In the genomic region with DNA sequence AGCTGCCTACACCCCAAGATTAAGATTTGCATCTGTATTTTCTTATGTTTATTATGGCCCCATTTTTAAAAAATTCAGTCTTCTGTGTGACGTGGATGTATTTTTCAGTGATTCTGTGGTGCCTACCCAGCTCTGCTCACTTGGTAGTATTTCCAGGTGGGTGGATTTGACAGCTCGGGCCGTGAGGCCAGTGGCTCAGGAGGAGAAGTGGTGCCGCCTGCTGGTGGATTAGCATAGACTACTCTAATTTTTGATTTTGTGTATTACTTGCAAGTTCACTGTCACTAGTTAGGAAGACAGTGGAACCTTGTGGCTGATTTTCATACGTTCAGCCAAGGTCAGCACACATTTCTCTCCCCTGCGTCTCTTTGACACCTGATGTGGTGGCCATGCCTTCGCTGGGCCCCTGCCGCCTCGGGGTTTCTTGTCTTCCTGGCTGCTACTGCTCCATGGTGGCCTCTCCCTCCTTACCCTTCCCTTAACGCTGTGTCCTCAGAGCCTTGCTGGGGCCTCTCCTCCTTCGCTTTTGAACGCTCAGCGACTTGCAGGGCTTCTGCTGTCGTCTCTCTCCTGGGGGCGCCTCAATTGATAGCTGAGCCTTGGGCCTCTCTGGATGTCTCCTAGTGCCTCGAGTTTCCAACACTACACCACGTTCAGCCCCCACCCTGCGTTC, we compare ENCODE assay signal across 8 cellular contexts.
DNase-seq lines count a peak whose midpoint lies in the region; ATAC-seq, FAIRE-seq and TF ChIP-seq lines count a peak whose summit lies in the region.

No MANE protein-coding gene starts in this region.

- peak; percentile 90 for TF ChIP-seq CTCF in PC-3 (conservative IDR thresholded peaks at IDR 0.05; ENCODE audit: low read depth, low read length)

- peak; percentile 97 for DNase-seq in HuH-7 (ENCODE audit: low spot score)
- peak; percentile 84 for DNase-seq in PC-3
- DNase-seq in activated T-cell treated with anti-CD3 and anti-CD28 coated beads for 48 hours (ENCODE audit: low read depth): peak; percentile 70
- DNase-seq in erythroblast (lab: John Stamatoyannopoulos, UW): peak; percentile 77 to 87
- peak; percentile 72 for DNase-seq in naive B cell

- H3K27ac Mint-ChIP-seq in naive B cell: peak overlapping the region; percentile 69 to 91 (median 86)
- peak overlapping the region; percentile 23 for H3K27ac Mint-ChIP-seq in stimulated activated memory B cell treated with anti-CD40 and anti-IgM and Interleukin-4, amounts not matched to agents 10 μg/mL and 1 μg/mL and 100 μg/mL, for 72 hours

- no peaks in the 10 kb centered on the region for H3K27me3 ChIP-seq in PC-3 (ENCODE audit: low read length)

- ATAC-seq in PC-3 (peak; percentile 82), naive B cell (ENCODE audit: low read depth in 2 of 2) (peak; percentile 89 to 90), GM18868 (IDR thresholded peaks at IDR 0.05; ENCODE audit: unreplicated experiment) (no peak)
- ATAC-seq in stimulated activated memory B cell treated with anti-CD40 and anti-IgM and Interleukin-4, amounts not matched to agents 10 μg/mL and 1 μg/mL and 100 μg/mL, for 72 hours: peak; percentile 88

- TF ChIP-seq POLR2A in erythroblast (IDR thresholded peaks at IDR 0.05; ENCODE audit: low read length): no peak

- no peaks in the 10 kb centered on the region for H3K79me2 ChIP-seq in PC-3 (ENCODE audit: low read length)

- no peaks in the 10 kb centered on the region for H3K9me2 ChIP-seq in PC-3 (replicated peaks; ENCODE audit: low read length)

- 0 out of 2 replicates have a peak, but pooled peaks cover under 1% of the 10 kb centered on the region for H3K4me1 ChIP-seq in PC-3 (ENCODE audit: insufficient read depth, low read length)

- no peak overlapping the region for H3K4me3 Mint-ChIP-seq in naive B cell
- H3K4me3 Mint-ChIP-seq in stimulated activated memory B cell treated with anti-CD40 and anti-IgM and Interleukin-4, amounts not matched to agents 10 μg/mL and 1 μg/mL and 100 μg/mL, for 72 hours: no peak overlapping the region

- H3K9me3 ChIP-seq in PC-3 (ENCODE audit: low read length): no peaks in the 10 kb centered on the region

- H3K27ac ChIP-seq in PC-3 (ENCODE audit: low read length): no peak overlapping the region

- H3K4me2 ChIP-seq in PC-3 (ENCODE audit: low read length): no peak overlapping the region

- H3F3A ChIP-seq in PC-3 (ENCODE audit: low read length, unreplicated experiment): no peaks in the 10 kb centered on the region

- no peaks in the 10 kb centered on the region for H3K9me3 Mint-ChIP-seq in naive B cell
- H3K9me3 Mint-ChIP-seq in stimulated activated memory B cell treated with anti-CD40 and anti-IgM and Interleukin-4, amounts not matched to agents 10 μg/mL and 1 μg/mL and 100 μg/mL, for 72 hours: no peaks in the 10 kb centered on the region

- no peak overlapping the region for H3K4me3 ChIP-seq in PC-3 (ENCODE audit: low read length)

- intact Hi-C loops in PC-3 (cut with micrococcal nuclease): loop anchor here (1.0 to 10.0 kb wide), 5 partner anchors 31 to 189 kb away; a partner anchor contains a TSS

- FAIRE-seq in G401.6 (lab: Jason Lieb, UNC): peak; percentile 92

- H4K20me1 ChIP-seq in PC-3 (ENCODE audit: low read length): no peaks in the 10 kb centered on the region

- no peaks in the 10 kb centered on the region for H3K27me3 Mint-ChIP-seq in naive B cell
- H3K27me3 Mint-ChIP-seq in stimulated activated memory B cell treated with anti-CD40 and anti-IgM and Interleukin-4, amounts not matched to agents 10 μg/mL and 1 μg/mL and 100 μg/mL, for 72 hours: no peaks in the 10 kb centered on the region

- POLR2A ChIA-PET in PC-3 (lab: Charles Lee; ENCODE audit: unreplicated experiment): no interaction called here

- H3K36me3 ChIP-seq in PC-3 (ENCODE audit: low read depth, low read length): peaks cover 32% of the 10 kb centered on the region

- H3K36me3 Mint-ChIP-seq in naive B cell: peaks cover 24 to 56% of the 10 kb centered on the region in 2 donors
- peaks cover 85% of the 10 kb centered on the region for H3K36me3 Mint-ChIP-seq in stimulated activated memory B cell treated with anti-CD40 and anti-IgM and Interleukin-4, amounts not matched to agents 10 μg/mL and 1 μg/mL and 100 μg/mL, for 72 hours

- no peak overlapping the region for H2AFZ ChIP-seq in PC-3 (ENCODE audit: low read length)

- H3K4me1 Mint-ChIP-seq in naive B cell: peaks cover 37 to 69% (median 42%) of the 10 kb centered on the region in 3 donors
- H3K4me1 Mint-ChIP-seq in stimulated activated memory B cell treated with anti-CD40 and anti-IgM and Interleukin-4, amounts not matched to agents 10 μg/mL and 1 μg/mL and 100 μg/mL, for 72 hours: peaks cover 33% of the 10 kb centered on the region

- H3K9ac ChIP-seq in PC-3 (ENCODE audit: low read length): no peak overlapping the region

- BruUV-seq in PC-3 (replicated peaks; lab: Mats Ljungman, UMichigan): no TSS peak

- CTCF ChIA-PET in PC-3 (lab: Charles Lee): interaction anchor here (0.6 to 1.6 kb wide), 8 partner anchors 18 to 389 kb away, joined by 3 to 16 read pairs (median 4); no protein-coding TSS in a partner anchor
